Comparison of ENCODE assay signal across 16 cellular contexts in genomic region chr11:93017821-93018690, GRCh38. TPM values are rescaled to one million over a fixed set of nuclear protein-coding genes. Genes with fewer than 3 reads are reported as not detected.
A peak's percentile ranks its signal among the peaks of the same experiment; 100 is the strongest.
DNase-seq lines count a peak whose midpoint lies in the region; ATAC-seq and TF ChIP-seq lines count a peak whose summit lies in the region.
"Had no signal": no experiment of that assay in that cellular context is flagged by ENCODE, and none has a peak within 500 bp of the region (broad histone marks: within the 10 kb centered on the region; RNA-seq: fewer than 3 reads in every experiment).

No MANE protein-coding gene starts in this region.

- peak overlapping the region; percentile 36; the same call in 1 of the 2 replicates for H3K27ac Mint-ChIP-seq in HFFc6
- H3K27ac Mint-ChIP-seq: activated CD4-positive, alpha-beta T cell treated with anti-CD3 and anti-CD28 coated beads for 36 hours; activated naive CD8-positive, alpha-beta T cell treated with anti-CD3 and anti-CD28 coated beads, Interleukin-2, amount 50 U/mL, for 24 hours; T-helper 2 cell treated with Interferon-gamma antibody and Interleukin-4, amounts not matched to agents 5 μg/mL and 100 μg/mL, for 36 hours had no signal

- in situ Hi-C loops in astrocyte of the spinal cord (cut with HindIII; ENCODE audit: low sequenced_read_pairs) = no loop called here

- intact Hi-C loops in mucosa of descending colon (cut with DNase I, micrococcal nuclease) = no loop called here
- intact Hi-C loops in tibial artery (cut with DNase I; ENCODE audit: low total_unique reads) = no loop called here

- H3K9me3 ChIP-seq in mucosa of descending colon (no peaks in the 10 kb centered on the region), tibial artery (peaks cover 0 to 5% (median 0%) of the 10 kb centered on the region in 3 donors)
- H3K9me3 ChIP-seq: ovary had no signal

- peaks cover 2% of the 10 kb centered on the region; the same call in 1 of the 2 replicates for H3K27me3 Mint-ChIP-seq in HFFc6 (ENCODE audit: insufficient read depth)

- no peak for ATAC-seq in mucosa of descending colon
- ATAC-seq: activated CD4-positive, alpha-beta T cell treated with anti-CD3 and anti-CD28 coated beads for 36 hours; activated naive CD8-positive, alpha-beta T cell treated with anti-CD3 and anti-CD28 coated beads, Interleukin-2, amount 50 U/mL, for 24 hours; activated T-cell treated with anti-CD3 and anti-CD28 coated beads, Interleukin-2, amount 50 U/mL, for 4 hours had no signal

- no peaks in the 10 kb centered on the region for H3K36me3 Mint-ChIP-seq in HFFc6 (ENCODE audit: low read depth)

- peaks cover 58% of the 10 kb centered on the region for H3K4me1 Mint-ChIP-seq in HFFc6 (ENCODE audit: low read depth)
- H3K4me1 Mint-ChIP-seq: activated CD4-positive, alpha-beta T cell treated with anti-CD3 and anti-CD28 coated beads for 36 hours; activated naive CD8-positive, alpha-beta T cell treated with anti-CD3 and anti-CD28 coated beads, Interleukin-2, amount 50 U/mL, for 24 hours had no signal

- H3K9me3 Mint-ChIP-seq in HFFc6 = peaks cover 5% of the 10 kb centered on the region; the same call in 1 of the 2 replicates
- H3K9me3 Mint-ChIP-seq: activated T-cell treated with anti-CD3 and anti-CD28 coated beads, Interleukin-2, amount 50 U/mL, for 4 hours; T-helper 2 cell treated with Interferon-gamma antibody and Interleukin-4, amounts not matched to agents 5 μg/mL and 100 μg/mL, for 36 hours had no signal

- H3K4me3 ChIP-seq in astrocyte of the spinal cord (ENCODE audit: low read depth, low read length) (no peak overlapping the region), mucosa of descending colon (no peak overlapping the region), tibial artery (no peak overlapping the region)
- H3K4me3 ChIP-seq: ovary had no signal

- no peaks in the 10 kb centered on the region for H3K36me3 ChIP-seq in mucosa of descending colon (ENCODE audit: low read depth)
- H3K36me3 ChIP-seq in tibial artery = no peaks in the 10 kb centered on the region
- H3K36me3 ChIP-seq: ovary had no signal

- no peak overlapping the region for H3K4me3 Mint-ChIP-seq in HFFc6
- H3K4me3 Mint-ChIP-seq: activated CD4-positive, alpha-beta T cell treated with anti-CD3 and anti-CD28 coated beads for 36 hours; activated naive CD8-positive, alpha-beta T cell treated with anti-CD3 and anti-CD28 coated beads, Interleukin-2, amount 50 U/mL, for 24 hours; activated T-cell treated with anti-CD3 and anti-CD28 coated beads, Interleukin-2, amount 50 U/mL, for 4 hours; T-helper 2 cell treated with Interferon-gamma antibody and Interleukin-4, amounts not matched to agents 5 μg/mL and 100 μg/mL, for 36 hours had no signal

- H3K27ac ChIP-seq in tibial artery = no peak overlapping the region
- H3K27ac ChIP-seq: ovary had no signal

- peak; percentile 36 for DNase-seq in AG08396 (ENCODE audit: low spot score)
- peak; percentile 82 for DNase-seq in HFFc6
- DNase-seq in astrocyte of the spinal cord (ENCODE audit: low read depth, low spot score) = peak; percentile 43
- DNase-seq in islet precursor cell = peak; percentile 66
- DNase-seq in activated CD4-positive, alpha-beta T cell treated with anti-CD3 and anti-CD28 coated beads, Interleukin-2, amount 50 U/mL, for 4 hours = no peak
- no peak for DNase-seq in mucosa of descending colon
- DNase-seq in stimulated activated CD4-positive, alpha-beta T cell treated with anti-CD3 and anti-CD28 coated beads, Interleukin-2, amount 100 ng/mL, for 48 hours = no peak
- no peak for DNase-seq in tibial artery
- DNase-seq: activated CD4-positive, alpha-beta T cell treated with anti-CD3 and anti-CD28 coated beads for 36 hours; activated naive CD8-positive, alpha-beta T cell treated with anti-CD3 and anti-CD28 coated beads, Interleukin-2, amount 50 U/mL, for 24 hours; activated T-cell treated with anti-CD3 and anti-CD28 coated beads, Interleukin-2, amount 50 U/mL, for 4 hours; NCI-H1417; NCI-H510A treated with DMSO at 0.1 percent for 48 hours; ovary had no signal

- H3K27me3 ChIP-seq in tibial artery = no peaks in the 10 kb centered on the region
- H3K27me3 ChIP-seq: ovary had no signal

- H3K4me1 ChIP-seq in mucosa of descending colon (ENCODE audit: low read depth) = no peaks in the 10 kb centered on the region
- peaks cover 0 to 17% (median 5%) of the 10 kb centered on the region in 4 donors for H3K4me1 ChIP-seq in tibial artery

- peak; percentile 50 for TF ChIP-seq CTCF in HFFc6 (IDR thresholded peaks at IDR 0.05)
- TF ChIP-seq CTCF in astrocyte of the spinal cord (IDR thresholded peaks at IDR 0.05; ENCODE audit: low read depth, low read length) = peak; percentile 12
- TF ChIP-seq CTCF in mucosa of descending colon (IDR thresholded peaks at IDR 0.05) = no peak
- no peak for TF ChIP-seq CTCF in tibial artery (IDR thresholded peaks at IDR 0.05)

RNA-seq across cellular contexts. Expression of gene MTNR1B, which starts 48.6 kb away (rescaled TPM):
- not detected for total RNA-seq in HFFc6 (2021; fragmentation: NEBNext Ultra II Directional; extraction: Animal tissue kit (Norgen Biotek cat#: 25700))
- not detected for total RNA-seq in mucosa of descending colon
- total RNA-seq: activated CD4-positive, alpha-beta T cell treated with anti-CD3 and anti-CD28 coated beads for 36 hours; activated T-cell treated with anti-CD3 and anti-CD28 coated beads, Interleukin-2, amount 50 U/mL, for 4 hours; mesenteric fat pad; ovary had no signal

Comparison
In these comparisons a context has a peak if more than half of its experiments do, and no peak if none do; other contexts are left out.
1. DNase-seq: peak in AG08396 (single experiment), HFFc6 (single experiment), astrocyte of the spinal cord (single experiment) and islet precursor cell (single experiment); none in activated CD4-positive, alpha-beta T cell treated with anti-CD3 and anti-CD28 coated beads, Interleukin-2, amount 50 U/mL, for 4 hours (0 of 2), mucosa of descending colon (0 of 3), stimulated activated CD4-positive, alpha-beta T cell treated with anti-CD3 and anti-CD28 coated beads, Interleukin-2, amount 100 ng/mL, for 48 hours (0 of 2) and tibial artery (0 of 2).
2. CTCF ChIP-seq: peak in HFFc6 (single experiment) and astrocyte of the spinal cord (single experiment); none in mucosa of descending colon (single experiment) and tibial artery (0 of 2).